In the genomic region with DNA sequence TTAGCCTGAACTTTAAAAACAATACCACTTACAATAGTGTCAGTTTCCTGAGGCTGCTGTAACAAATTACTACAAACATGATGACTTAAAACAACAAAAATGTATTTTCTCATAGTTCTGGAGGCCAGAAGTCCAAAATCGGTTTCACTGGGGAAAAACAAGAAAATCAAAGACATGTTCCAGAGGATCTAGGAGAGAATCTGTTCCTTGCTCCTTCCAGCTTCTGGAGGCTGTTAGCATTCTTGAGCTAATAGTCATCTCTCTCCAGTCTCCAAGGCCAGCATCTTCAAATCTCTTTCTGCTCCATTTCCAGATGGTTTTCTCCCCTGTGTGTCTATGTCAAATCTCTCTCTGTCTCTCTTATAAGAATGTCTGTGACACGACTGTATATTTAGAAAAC, we compare ENCODE assay signal across 13 cellular contexts.
DNase-seq lines count a peak whose midpoint lies in the region; ATAC-seq and TF ChIP-seq lines count a peak whose summit lies in the region.
"Had no signal": no experiment of that assay in that cellular context is flagged by ENCODE, and none has a peak within 500 bp of the region (broad histone marks: within the 10 kb centered on the region; RNA-seq: fewer than 3 reads in every experiment).

No MANE protein-coding gene starts in this region.

- TF ChIP-seq CTCF in AG09319 (IDR thresholded peaks at IDR 0.05; ENCODE audit: low read depth, low read length), result no peak

- DNase-seq in AG09319 (ENCODE audit: extremely low read depth, low read depth) (peak; percentile 76), NCI-H226 (peak; percentile 72), fibroblast of gingiva (ENCODE audit: low read depth) (peak; percentile 87), myocyte (ENCODE audit: low read depth) (peak; percentile 26), NCI-H2081 (lab: John Stamatoyannopoulos, UW) (no peak), NCI-H146 (lab: John Stamatoyannopoulos, UW) (no peak), iPS-NIHi11 (ENCODE audit: low spot score) (no peak)
- DNase-seq: activated gamma-delta T cell treated with Interleukin-2 at 50 U/mL for 16 hours, DMS79 treated with DMSO at 0.1 percent for 48 hours, NCI-H1105 treated with DMSO at 0.1 percent for 48 hours, NCI-H446 had no signal

- no peak for ATAC-seq in HG03565 (IDR thresholded peaks at IDR 0.05; ENCODE audit: unreplicated experiment)
- ATAC-seq: WTC11 had no signal

Comparison
In these comparisons a context has a peak if more than half of its experiments do, and no peak if none do; other contexts are left out.
1. DNase-seq: peak in AG09319 (single experiment), NCI-H226 (single experiment), fibroblast of gingiva (single experiment) and myocyte (single experiment); none in NCI-H2081 (0 of 2), NCI-H146 (single experiment) and iPS-NIHi11 (single experiment).